Comparison of ENCODE assay signal across 20 cellular contexts in genomic region chr5:168897387-168898122, GRCh38.
DNase-seq lines count a peak whose midpoint lies in the region; ATAC-seq and TF ChIP-seq lines count a peak whose summit lies in the region.
"Had no signal": no experiment of that assay in that cellular context is flagged by ENCODE, and none has a peak within 500 bp of the region (broad histone marks: within the 10 kb centered on the region; RNA-seq: fewer than 3 reads in every experiment).

No MANE protein-coding gene starts in this region.

- H3K9me3 ChIP-seq in HAP-1, result no peaks in the 10 kb centered on the region
- H3K9me3 ChIP-seq: A549 had no signal

- H3K4me3 ChIP-seq in GM23338 (no peak overlapping the region), HAP-1 (no peak overlapping the region)
- H3K4me3 ChIP-seq: A549; BLaER1 treated with 17β-estradiol and CSF1 and Interleukin-3, amounts not matched to agents 10 nM and 100 nM; GM12878; K562 had no signal

- H3K27me3 ChIP-seq in GM23338 (ENCODE audit: insufficient read depth) (no peaks in the 10 kb centered on the region), HAP-1 (ENCODE audit: low read depth) (no peaks in the 10 kb centered on the region)
- H3K27me3 ChIP-seq: BLaER1 treated with 17β-estradiol and CSF1 and Interleukin-3, amounts not matched to agents 10 nM and 100 nM had no signal

- no peak overlapping the region for H3K27ac ChIP-seq in GM23338 (ENCODE audit: low read depth)
- H3K27ac ChIP-seq: A549; BLaER1 treated with 17β-estradiol and CSF1 and Interleukin-3, amounts not matched to agents 10 nM and 100 nM had no signal

- H3F3A ChIP-seq in GM23338 (replicated peaks; ENCODE audit: low read depth), result no peaks in the 10 kb centered on the region

- H3K4me1 ChIP-seq in GM23338 (ENCODE audit: insufficient read depth) (no peaks in the 10 kb centered on the region), HAP-1 (peaks cover 35% of the 10 kb centered on the region)
- H3K4me1 ChIP-seq: A549 had no signal

- TF ChIP-seq CTCF in GM23338 (conservative IDR thresholded peaks at IDR 0.05; ENCODE audit: low read depth in 2 of 2) (no peak), mesothelial cell of epicardium (IDR thresholded peaks at IDR 0.05; ENCODE audit: unreplicated experiment) (no peak)

- no peaks in the 10 kb centered on the region for H4K20me1 ChIP-seq in GM23338 (replicated peaks; ENCODE audit: insufficient read depth)
- H4K20me1 ChIP-seq: BLaER1 treated with 17β-estradiol and CSF1 and Interleukin-3, amounts not matched to agents 10 nM and 100 nM had no signal

- no peaks in the 10 kb centered on the region for H3K79me2 ChIP-seq in GM23338 (replicated peaks; ENCODE audit: insufficient read depth)

- no peaks in the 10 kb centered on the region for H3K36me3 Mint-ChIP-seq in GM23338 (ENCODE audit: low read depth)
- no peaks in the 10 kb centered on the region for H3K36me3 Mint-ChIP-seq in mesothelial cell of epicardium

- H3K36me3 ChIP-seq in GM23338 (ENCODE audit: insufficient read depth) (no peaks in the 10 kb centered on the region), HAP-1 (replicated peaks) (no peaks in the 10 kb centered on the region)
- H3K36me3 ChIP-seq: BLaER1 treated with 17β-estradiol and CSF1 and Interleukin-3, amounts not matched to agents 10 nM and 100 nM had no signal

- peaks cover 3% of the 10 kb centered on the region for H3K27me3 Mint-ChIP-seq in GM23338 (ENCODE audit: insufficient read depth, low read depth, poor library complexity)
- peaks cover under 1% of the 10 kb centered on the region for H3K27me3 Mint-ChIP-seq in mesothelial cell of epicardium (ENCODE audit: low read depth)

- H3K4me3 Mint-ChIP-seq in GM23338, result no peak overlapping the region
- no peak overlapping the region for H3K4me3 Mint-ChIP-seq in mesothelial cell of epicardium
- H3K4me3 Mint-ChIP-seq: CD4-positive, alpha-beta T cell had no signal

- H3K4me1 Mint-ChIP-seq in GM23338 (peaks cover 16% of the 10 kb centered on the region), mesothelial cell of epicardium (peaks cover 65% of the 10 kb centered on the region)

- in situ Hi-C loops in HAP-1 (cut with MboI; ENCODE audit: low sequenced_read_pairs), result no loop called here

- H3K9me3 Mint-ChIP-seq in GM23338 (no peaks in the 10 kb centered on the region), mesothelial cell of epicardium (peaks cover 3% of the 10 kb centered on the region)
- H3K9me3 Mint-ChIP-seq: CD4-positive, alpha-beta T cell had no signal

- ATAC-seq in GM23338 (peak; percentile 59; the same call in 2 of the 3 replicates), HG03439 (IDR thresholded peaks at IDR 0.05; ENCODE audit: unreplicated experiment) (no peak)
- ATAC-seq: A549, GM12878, K562 had no signal

- no peak overlapping the region for H2AFZ ChIP-seq in GM23338

- H3K4me2 ChIP-seq in GM23338, result no peak overlapping the region
- H3K4me2 ChIP-seq: A549; BLaER1 treated with 17β-estradiol and CSF1 and Interleukin-3, amounts not matched to agents 10 nM and 100 nM had no signal

- DNase-seq in GM23338 (ENCODE audit: low spot score), result no peak
- peak; percentile 25 to 61 for DNase-seq in HAP-1 (ENCODE audit: low spot score in 2 of 2)
- peak; percentile 16 for DNase-seq in NCI-H69 (lab: John Stamatoyannopoulos, UW)
- DNase-seq in mesothelial cell of epicardium (ENCODE audit: low spot score in 2 of 2, unreplicated experiment in 2 of 2), result no peak
- no peak for DNase-seq in NCI-H446 (lab: John Stamatoyannopoulos, UW)
- no peak for DNase-seq in stimulated activated CD4-positive, alpha-beta T cell treated with anti-CD3 and anti-CD28 coated beads, Interleukin-4, amount 100 ng/mL, for 4 hours
- DNase-seq: AML-193; CD4-positive, alpha-beta T cell; DMS53; EL; GDM1; Kasumi-1; MV-4-11; NCI-H2029; NCI-H774 had no signal

- H3K9me2 ChIP-seq in GM23338 (ENCODE audit: insufficient read depth), result no peaks in the 10 kb centered on the region

- no peak overlapping the region for H3K27ac Mint-ChIP-seq in GM23338
- H3K27ac Mint-ChIP-seq in mesothelial cell of epicardium, result peak overlapping the region; percentile 60
- H3K27ac Mint-ChIP-seq: CD4-positive, alpha-beta T cell had no signal

TF ChIP-seq in GM23338, 12 proteins besides CTCF, POLR2A, EP300 and RAD21 (continues in another document):
- TF ChIP-seq JUNB (IDR thresholded peaks at IDR 0.05; ENCODE audit: unreplicated experiment) (no peak), CREB1 (CRISPR knock-in tag; IDR thresholded peaks at IDR 0.05; ENCODE audit: low read depth) (no peak), REST (IDR thresholded peaks at IDR 0.05; ENCODE audit: unreplicated experiment) (no peak), ZNF331 (CRISPR knock-in tag; IDR thresholded peaks at IDR 0.05; ENCODE audit: low read depth) (no peak), EZH2 (IDR thresholded peaks at IDR 0.05; ENCODE audit: low read depth, unreplicated experiment) (no peak), EZH2phosphoT487 (IDR thresholded peaks at IDR 0.05; ENCODE audit: unreplicated experiment) (no peak), POLR2AphosphoS5 (IDR thresholded peaks at IDR 0.05; ENCODE audit: low read depth) (no peak), NANOG (IDR thresholded peaks at IDR 0.05; ENCODE audit: borderline replicate concordance) (no peak), STAT1 (IDR thresholded peaks at IDR 0.05; ENCODE audit: unreplicated experiment) (no peak)

Comparison
In these comparisons a context has a peak if more than half of its experiments do, and no peak if none do; other contexts are left out.
1. DNase-seq: peak in HAP-1 (2 of 2) and NCI-H69 (single experiment); none in GM23338 (single experiment), mesothelial cell of epicardium (0 of 2), NCI-H446 (0 of 2) and stimulated activated CD4-positive, alpha-beta T cell treated with anti-CD3 and anti-CD28 coated beads, Interleukin-4, amount 100 ng/mL, for 4 hours (0 of 2).